In genomic region chr6:3751019-3751729, GRCh38 we compare ENCODE assay signal across 8 cellular contexts. TPM values are rescaled to one million over a fixed set of nuclear protein-coding genes. Genes with fewer than 3 reads are reported as not detected.
DNase-seq lines count a peak whose midpoint lies in the region; ATAC-seq and TF ChIP-seq lines count a peak whose summit lies in the region.

TSS of gene PXDC1 (minus strand) at chr6:3751713. CDS start at chr6:3751531, 182 bp downstream.

- TF ChIP-seq POLR2A in GM18505 (IDR thresholded peaks at IDR 0.05; ENCODE audit: borderline replicate concordance, extremely low read depth, insufficient read depth, insufficient read length): no peak
- TF ChIP-seq POLR2A in tibial nerve (IDR thresholded peaks at IDR 0.05): no peak

- peaks cover 34 to 38% of the 10 kb centered on the region in 2 donors for H3K27me3 Mint-ChIP-seq in effector memory CD8-positive, alpha-beta T cell

- H3K4me1 ChIP-seq in tibial nerve: peaks cover 0 to 51% (median 32%) of the 10 kb centered on the region in 4 donors

- peak within 1 kb of the TSS; percentile 72 to 76 for H3K4me3 Mint-ChIP-seq in effector memory CD8-positive, alpha-beta T cell

- peak in 1 of 5 experiments; percentile 3 for TF ChIP-seq CTCF in tibial nerve (IDR thresholded peaks at IDR 0.05)

- H3K4me3 ChIP-seq in tibial nerve: peak within 1 kb of the TSS; percentile 56 to 92 (median 87)

- ATAC-seq in GM18505 (IDR thresholded peaks at IDR 0.05; ENCODE audit: unreplicated experiment) (peak; percentile 12), HG02642 (IDR thresholded peaks at IDR 0.05; ENCODE audit: poor library complexity, unreplicated experiment) (peak; percentile 12), GM19463 (IDR thresholded peaks at IDR 0.05; ENCODE audit: unreplicated experiment) (no peak)
- peak; percentile 49 for ATAC-seq in effector memory CD8-positive, alpha-beta T cell (replicated peaks)

- peaks cover 5 to 10% of the 10 kb centered on the region in 2 donors for H3K4me1 Mint-ChIP-seq in effector memory CD8-positive, alpha-beta T cell (ENCODE audit: low read depth in 2 of 2)

- no peaks in the 10 kb centered on the region for H3K36me3 ChIP-seq in tibial nerve

- no peak for TF ChIP-seq EP300 in tibial nerve (IDR thresholded peaks at IDR 0.05)

- H3K27me3 ChIP-seq in tibial nerve: no peaks in the 10 kb centered on the region

- H3K9me3 ChIP-seq in tibial nerve: no peaks in the 10 kb centered on the region

- H3K36me3 Mint-ChIP-seq in effector memory CD8-positive, alpha-beta T cell (ENCODE audit: insufficient read depth): no peaks in the 10 kb centered on the region

- no peaks in the 10 kb centered on the region for H3K9me3 Mint-ChIP-seq in effector memory CD8-positive, alpha-beta T cell

- peak within 1 kb of the TSS in 1 of 2 donors; percentile 51 for H3K27ac Mint-ChIP-seq in effector memory CD8-positive, alpha-beta T cell

- 0 to 1% methylated on average over 21 to 22 of the region's 94 CpGs for WGBS in tibial nerve, 2 donors

- H3K27ac ChIP-seq in tibial nerve: peak within 1 kb of the TSS; percentile 94 to 99 (median 97)

- DNase-seq in T-helper 9 cell (peak; percentile 10), mucosa of gallbladder (ENCODE audit: low spot score) (no peak), tibial nerve (ENCODE audit: low spot score in 2 of 2) (no peak), UCSD-AML1 (lab: John Stamatoyannopoulos, UW; ENCODE audit: unreplicated experiment) (no peak)
- peak; percentile 6 to 16 (median 15) for DNase-seq in effector memory CD8-positive, alpha-beta T cell

RNA-seq across cellular contexts. Expression of gene PXDC1, which starts in this region (rescaled TPM):
- total RNA-seq in mucosa of gallbladder: 48.4 TPM
- 100 to 1,000 TPM in 3 of 4 donors, 10 to 100 TPM in 1; 93.6 to 174 (median 113) TPM for total RNA-seq in tibial nerve

Comparison
In these comparisons a context has a peak if more than half of its experiments do, and no peak if none do; other contexts are left out.
1. DNase-seq: peak in T-helper 9 cell (single experiment) and effector memory CD8-positive, alpha-beta T cell (3 of 3); none in mucosa of gallbladder (single experiment), tibial nerve (0 of 2) and UCSD-AML1 (single experiment).